7 cellular contexts compared by ENCODE assay signal in genomic region chr17:51056813-51057510, GRCh38.
A peak's percentile ranks its signal among the peaks of the same experiment; 100 is the strongest.
DNase-seq lines count a peak whose midpoint lies in the region; ATAC-seq, FAIRE-seq and TF ChIP-seq lines count a peak whose summit lies in the region.

No MANE protein-coding gene starts in this region.

- H3K27me3 Mint-ChIP-seq in GM23338 (ENCODE audit: insufficient read depth, low read depth, poor library complexity) (peaks cover 3% of the 10 kb centered on the region), MCF 10A (ENCODE audit: insufficient read depth, unreplicated experiment) (no peaks in the 10 kb centered on the region)

- H3F3A ChIP-seq in GM23338 (replicated peaks; ENCODE audit: low read depth): no peaks in the 10 kb centered on the region

- H3K36me3 ChIP-seq in GM23338 (ENCODE audit: insufficient read depth) (no peaks in the 10 kb centered on the region), iPS-15b (ENCODE audit: control insufficient read depth, insufficient read depth, low read length) (no peaks in the 10 kb centered on the region), small intestine (ENCODE audit: control insufficient read depth in 2 of 2, insufficient read depth in 2 of 2, low read length in 2 of 2) (no peaks in the 10 kb centered on the region)

- 7 to 33% (median 32%) methylated on average over 1 of the region's 1 CpG for WGBS in small intestine, 3 donors

- H3K36me3 Mint-ChIP-seq in GM23338 (ENCODE audit: low read depth) (no peaks in the 10 kb centered on the region), MCF 10A (ENCODE audit: insufficient read depth, unreplicated experiment) (peaks cover 12% of the 10 kb centered on the region)

- no peak overlapping the region for H3K4me3 ChIP-seq in GM23338
- no peak overlapping the region for H3K4me3 ChIP-seq in iPS-15b (ENCODE audit: low read depth, low read length)
- no peak overlapping the region for H3K4me3 ChIP-seq in small intestine (ENCODE audit: low read depth in 1 of 2, low read length in 2 of 2)

- DNase-seq in DMS153 treated with DMSO at 0.1 percent for 48 hours (lab: John Stamatoyannopoulos, UW; ENCODE audit: unreplicated experiment) (peak; percentile 12), GM23338 (ENCODE audit: low spot score) (peak; percentile 80), NCI-H748 (lab: John Stamatoyannopoulos, UW; ENCODE audit: unreplicated experiment) (peak; percentile 46), MCF 10A (ENCODE audit: unreplicated experiment) (peak; percentile 63), small intestine (peak; percentile 74), mesenteric fat pad (ENCODE audit: low spot score) (no peak)

- peak; percentile 100 for ATAC-seq in GM23338

- no peak overlapping the region for H3K4me2 ChIP-seq in GM23338

- TF ChIP-seq CTCF in GM23338 (conservative IDR thresholded peaks at IDR 0.05; ENCODE audit: low read depth in 2 of 2) (peak; percentile 70 to 83), MCF 10A (IDR thresholded peaks at IDR 0.05; ENCODE audit: unreplicated experiment) (no peak)

- H3K4me3 Mint-ChIP-seq in GM23338 (no peak overlapping the region), MCF 10A (ENCODE audit: unreplicated experiment) (no peak overlapping the region)

- H3K9me3 ChIP-seq in iPS-15b (ENCODE audit: control insufficient read depth, insufficient read depth, low read length) (no peaks in the 10 kb centered on the region), small intestine (ENCODE audit: control insufficient read depth, low read depth) (no peaks in the 10 kb centered on the region)

- H3K9me3 Mint-ChIP-seq in GM23338: no peaks in the 10 kb centered on the region
- no peaks in the 10 kb centered on the region for H3K9me3 Mint-ChIP-seq in MCF 10A (ENCODE audit: unreplicated experiment)

- H2AFZ ChIP-seq in GM23338: no peak overlapping the region

- peak overlapping the region; percentile 81 for H3K27ac ChIP-seq in GM23338 (ENCODE audit: low read depth)
- H3K27ac ChIP-seq in small intestine (ENCODE audit: low read depth in 1 of 2, low read length in 1 of 2): peak overlapping the region; percentile 2 to 56

- peaks cover 11% of the 10 kb centered on the region; the same call in 2 of the 3 replicates for H3K4me1 Mint-ChIP-seq in GM23338
- peaks cover 16% of the 10 kb centered on the region for H3K4me1 Mint-ChIP-seq in MCF 10A (ENCODE audit: insufficient read depth, unreplicated experiment)

- no peaks in the 10 kb centered on the region for H3K9me2 ChIP-seq in GM23338 (ENCODE audit: insufficient read depth)

- intact Hi-C loops in MCF 10A (cut with micrococcal nuclease): loop anchor here (1.0 to 2.0 kb wide), 2 partner anchors 56 to 96 kb away; partner anchors contain the start of gene NME1

- H3K27me3 ChIP-seq in GM23338 (ENCODE audit: insufficient read depth): no peaks in the 10 kb centered on the region
- H3K27me3 ChIP-seq in iPS-15b (ENCODE audit: control insufficient read depth, insufficient read depth, low read length): no peaks in the 10 kb centered on the region
- H3K27me3 ChIP-seq in small intestine (ENCODE audit: control insufficient read depth in 2 of 2, insufficient read depth in 2 of 2, low read length in 2 of 2): no peaks in the 10 kb centered on the region

- FAIRE-seq in small intestine (lab: Jason Lieb, UNC): no peak

- peak overlapping the region; percentile 21; the same call in 1 of the 2 replicates for H3K27ac Mint-ChIP-seq in GM23338
- peak overlapping the region; percentile 21 for H3K27ac Mint-ChIP-seq in MCF 10A (ENCODE audit: low read depth, unreplicated experiment)

- H3K9ac ChIP-seq in iPS-15b (ENCODE audit: low read depth, low read length): peak overlapping the region; percentile 13

- H3K79me2 ChIP-seq in GM23338 (replicated peaks; ENCODE audit: insufficient read depth): peaks cover 24% of the 10 kb centered on the region; the same call in 1 of the 2 replicates

- no peaks in the 10 kb centered on the region for H4K20me1 ChIP-seq in GM23338 (replicated peaks; ENCODE audit: insufficient read depth)

- BruUV-seq in MCF 10A (replicated peaks; lab: Mats Ljungman, UMichigan): no TSS peak

- POLR2A ChIA-PET in MCF 10A (lab: Yijun Ruan, JAX): interaction anchor here (0.7 to 2.9 kb wide), 8 partner anchors 9 to 473 kb away, joined by 3 to 16 read pairs (median 6); partner anchors contain the start of gene NME1

- CTCF ChIA-PET in MCF 10A (lab: Yijun Ruan, JAX): interaction anchor here (0.6 to 7.2 kb wide), 29 partner anchors 9 to 416 kb away, joined by 3 to 52 read pairs (median 4); partner anchors contain the start of gene NME1

- H3K4me1 ChIP-seq in GM23338 (ENCODE audit: insufficient read depth) (peaks cover 3% of the 10 kb centered on the region; the same call in 1 of the 2 replicates), iPS-15b (ENCODE audit: control insufficient read depth, insufficient read depth, low read length) (no peaks in the 10 kb centered on the region), small intestine (ENCODE audit: control insufficient read depth in 2 of 2, insufficient read depth in 1 of 2, low read depth in 1 of 2, low read length in 1 of 2) (peaks cover 0 to under 1% of the 10 kb centered on the region in 2 donors)

TF ChIP-seq in GM23338, 12 proteins besides CTCF, POLR2A, EP300 and RAD21 (continues in another document):
- no peak for TF ChIP-seq EZH2phosphoT487 (IDR thresholded peaks at IDR 0.05; ENCODE audit: unreplicated experiment)
- no peak for TF ChIP-seq ZNF114 (CRISPR knock-in tag; IDR thresholded peaks at IDR 0.05)
- TF ChIP-seq ZNF331 (CRISPR knock-in tag; IDR thresholded peaks at IDR 0.05; ENCODE audit: low read depth): no peak
- TF ChIP-seq CREB1 (CRISPR knock-in tag; IDR thresholded peaks at IDR 0.05; ENCODE audit: low read depth): no peak
- no peak for TF ChIP-seq STAT1 (IDR thresholded peaks at IDR 0.05; ENCODE audit: unreplicated experiment)
- TF ChIP-seq, protein P1, sequence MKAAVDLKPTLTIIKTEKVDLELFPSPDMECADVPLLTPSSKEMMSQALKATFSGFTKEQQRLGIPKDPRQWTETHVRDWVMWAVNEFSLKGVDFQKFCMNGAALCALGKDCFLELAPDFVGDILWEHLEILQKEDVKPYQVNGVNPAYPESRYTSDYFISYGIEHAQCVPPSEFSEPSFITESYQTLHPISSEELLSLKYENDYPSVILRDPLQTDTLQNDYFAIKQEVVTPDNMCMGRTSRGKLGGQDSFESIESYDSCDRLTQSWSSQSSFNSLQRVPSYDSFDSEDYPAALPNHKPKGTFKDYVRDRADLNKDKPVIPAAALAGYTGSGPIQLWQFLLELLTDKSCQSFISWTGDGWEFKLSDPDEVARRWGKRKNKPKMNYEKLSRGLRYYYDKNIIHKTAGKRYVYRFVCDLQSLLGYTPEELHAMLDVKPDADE (IDR thresholded peaks at IDR 0.05): no peak
- no peak for TF ChIP-seq REST (IDR thresholded peaks at IDR 0.05; ENCODE audit: unreplicated experiment)
- no peak for TF ChIP-seq POLR2AphosphoS5 (IDR thresholded peaks at IDR 0.05; ENCODE audit: low read depth)
- TF ChIP-seq EZH2 (IDR thresholded peaks at IDR 0.05; ENCODE audit: low read depth, unreplicated experiment): no peak
- no peak for TF ChIP-seq NANOG (IDR thresholded peaks at IDR 0.05; ENCODE audit: borderline replicate concordance)
- no peak for TF ChIP-seq JUNB (IDR thresholded peaks at IDR 0.05; ENCODE audit: unreplicated experiment)
